Comparison of ENCODE assay signal across 24 cellular contexts in the genomic region with DNA sequence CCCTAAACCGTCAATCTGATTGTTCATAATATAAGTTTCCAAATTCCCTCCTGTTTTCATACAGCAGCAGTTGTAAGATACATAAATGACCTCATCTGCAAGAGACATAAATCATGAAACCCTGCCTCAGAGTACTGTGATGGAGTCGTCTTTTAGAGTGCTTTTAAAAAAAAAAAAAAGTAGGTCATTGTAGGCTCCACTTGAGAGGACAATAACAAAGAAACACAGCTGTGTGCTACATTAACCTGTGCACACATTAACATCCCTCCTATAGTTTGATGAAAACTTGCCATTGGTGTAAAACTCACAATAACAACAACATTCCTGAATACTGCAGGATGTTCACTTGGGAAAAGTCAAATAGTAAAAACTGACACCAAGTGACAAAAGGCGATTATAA. TPM values are rescaled to one million over a fixed set of nuclear protein-coding genes. Genes with fewer than 3 reads are reported as not detected.
A peak's percentile ranks its signal among the peaks of the same experiment; 100 is the strongest.
DNase-seq lines count a peak whose midpoint lies in the region; ATAC-seq and TF ChIP-seq lines count a peak whose summit lies in the region.
"Had no signal": no experiment of that assay in that cellular context is flagged by ENCODE, and none has a peak within 500 bp of the region (broad histone marks: within the 10 kb centered on the region; RNA-seq: fewer than 3 reads in every experiment).

No MANE protein-coding gene starts in this region.

- ATAC-seq in activated CD8-positive, alpha-beta T cell treated with anti-CD3 and anti-CD28 coated beads for 36 hours, result no peak
- no peak for ATAC-seq in stimulated activated effector memory CD8-positive, alpha-beta T cell treated with anti-CD3 and anti-CD28 coated beads, Interleukin-12 subunit alpha, Interleukin-12 subunit beta, amount 100 ng/mL, for 72 hours
- ATAC-seq: activated T-cell treated with anti-CD3 and anti-CD28 coated beads, Interleukin-2, amount 50 U/mL, for 4 hours; GM23338; stimulated activated memory B cell treated with anti-CD40 and anti-IgM and Interleukin-4, amounts not matched to agents 10 μg/mL and 1 μg/mL and 100 μg/mL, for 72 hours had no signal

- H3K36me3 Mint-ChIP-seq in activated naive CD4-positive, alpha-beta T cell treated with anti-CD3 and anti-CD28 coated beads, Interleukin-2, amount 50 U/mL, for 24 hours, result peaks cover 35% of the 10 kb centered on the region
- H3K36me3 Mint-ChIP-seq in activated CD8-positive, alpha-beta T cell treated with anti-CD3 and anti-CD28 coated beads for 36 hours (ENCODE audit: low read depth), result peaks cover 58% of the 10 kb centered on the region
- peaks cover 100% of the 10 kb centered on the region for H3K36me3 Mint-ChIP-seq in stimulated activated effector memory CD8-positive, alpha-beta T cell treated with anti-CD3 and anti-CD28 coated beads, Interleukin-12 subunit alpha, Interleukin-12 subunit beta, amount 100 ng/mL, for 72 hours

- no peaks in the 10 kb centered on the region for H3K9me3 ChIP-seq in WERI-Rb-1 (ENCODE audit: severe bottlenecking)
- H3K9me3 ChIP-seq: BE2C, spleen, transverse colon had no signal

- H3K27me3 ChIP-seq in WERI-Rb-1 (ENCODE audit: insufficient read depth, low read depth, severe bottlenecking), result no peaks in the 10 kb centered on the region
- H3K27me3 ChIP-seq: BE2C, spleen, transverse colon had no signal

- CTCF ChIA-PET in activated CD8-positive, alpha-beta T cell treated with anti-CD3 and anti-CD28 coated beads for 36 hours (lab: Charles Lee), result interaction anchor here (0.6 to 3.3 kb wide), 7 partner anchors 9 to 62 kb away, joined by 3 to 16 read pairs (median 4); no protein-coding TSS in a partner anchor

- DNase-seq in DMS53 (lab: John Stamatoyannopoulos, UW), result peak; percentile 71
- no peak for DNase-seq in DMS53 treated with DMSO at 0.1 percent for 48 hours (lab: John Stamatoyannopoulos, UW; ENCODE audit: unreplicated experiment)
- no peak for DNase-seq in activated naive CD4-positive, alpha-beta T cell treated with Interleukin-2 at 50 U/mL for 16 hours
- no peak for DNase-seq in activated CD8-positive, alpha-beta T cell treated with anti-CD3 and anti-CD28 coated beads for 36 hours
- no peak for DNase-seq in stimulated activated effector memory CD8-positive, alpha-beta T cell treated with anti-CD3 and anti-CD28 coated beads, Interleukin-12 subunit alpha, Interleukin-12 subunit beta, amount 100 ng/mL, for 72 hours (ENCODE audit: low spot score in 2 of 2)
- DNase-seq in WERI-Rb-1, result no peak
- DNase-seq in COR-L47 (lab: John Stamatoyannopoulos, UW), result no peak
- DNase-seq: 8988T; activated CD4-positive, alpha-beta T cell treated with anti-CD3 and anti-CD28 coated beads for 1 hour; activated T-cell treated with anti-CD3 and anti-CD28 coated beads, Interleukin-2, amount 50 U/mL, for 4 hours; anterior cingulate cortex; BE2C; DND-41; effector CD4-positive, alpha-beta T cell; head of caudate nucleus; MV-4-11; NCI-H526 treated with DMSO at 0.1 percent for 48 hours; spleen; T-helper 9 cell; transverse colon had no signal

- H3K36me3 ChIP-seq in WERI-Rb-1, result peaks cover 70% of the 10 kb centered on the region

- H3K4me3 ChIP-seq in WERI-Rb-1 (ENCODE audit: low read depth, low read length), result no peak overlapping the region
- H3K4me3 ChIP-seq: GM23338, PC-9, spleen, transverse colon had no signal

- peak overlapping the region; percentile 11 for H3K4me3 Mint-ChIP-seq in activated naive CD4-positive, alpha-beta T cell treated with anti-CD3 and anti-CD28 coated beads, Interleukin-2, amount 50 U/mL, for 24 hours
- no peak overlapping the region for H3K4me3 Mint-ChIP-seq in activated CD8-positive, alpha-beta T cell treated with anti-CD3 and anti-CD28 coated beads for 36 hours
- H3K4me3 Mint-ChIP-seq in stimulated activated effector memory CD8-positive, alpha-beta T cell treated with anti-CD3 and anti-CD28 coated beads, Interleukin-12 subunit alpha, Interleukin-12 subunit beta, amount 100 ng/mL, for 72 hours, result no peak overlapping the region
- H3K4me3 Mint-ChIP-seq: activated T-cell treated with anti-CD3 and anti-CD28 coated beads, Interleukin-2, amount 50 U/mL, for 4 hours; GM23338; stimulated activated memory B cell treated with anti-CD40 and anti-IgM and Interleukin-4, amounts not matched to agents 10 μg/mL and 1 μg/mL and 100 μg/mL, for 72 hours had no signal

- intact Hi-C loops in activated CD8-positive, alpha-beta T cell treated with anti-CD3 and anti-CD28 coated beads for 36 hours (cut with micrococcal nuclease), result no loop called here

- peaks cover 71% of the 10 kb centered on the region for H3K4me1 Mint-ChIP-seq in activated naive CD4-positive, alpha-beta T cell treated with anti-CD3 and anti-CD28 coated beads, Interleukin-2, amount 50 U/mL, for 24 hours
- H3K4me1 Mint-ChIP-seq in activated CD8-positive, alpha-beta T cell treated with anti-CD3 and anti-CD28 coated beads for 36 hours (ENCODE audit: low read depth), result peaks cover 63% of the 10 kb centered on the region
- peaks cover 35% of the 10 kb centered on the region for H3K4me1 Mint-ChIP-seq in stimulated activated effector memory CD8-positive, alpha-beta T cell treated with anti-CD3 and anti-CD28 coated beads, Interleukin-12 subunit alpha, Interleukin-12 subunit beta, amount 100 ng/mL, for 72 hours

- no peak overlapping the region for H3K27ac ChIP-seq in WERI-Rb-1
- H3K27ac ChIP-seq: PC-9, transverse colon had no signal

- POLR2A ChIA-PET in activated CD8-positive, alpha-beta T cell treated with anti-CD3 and anti-CD28 coated beads for 36 hours (lab: Charles Lee), result interaction anchor here (1.0 to 2.9 kb wide), 2 partner anchors 11 to 13 kb away, joined by 4 to 9 read pairs; no protein-coding TSS in a partner anchor

- TF ChIP-seq CTCF in activated CD8-positive, alpha-beta T cell treated with anti-CD3 and anti-CD28 coated beads for 36 hours (IDR thresholded peaks at IDR 0.05), result no peak
- no peak for TF ChIP-seq CTCF in WERI-Rb-1 (IDR thresholded peaks at IDR 0.05; ENCODE audit: low read depth, low read length)

- H3K9me3 Mint-ChIP-seq in activated naive CD4-positive, alpha-beta T cell treated with anti-CD3 and anti-CD28 coated beads, Interleukin-2, amount 50 U/mL, for 24 hours, result no peaks in the 10 kb centered on the region
- no peaks in the 10 kb centered on the region for H3K9me3 Mint-ChIP-seq in activated CD8-positive, alpha-beta T cell treated with anti-CD3 and anti-CD28 coated beads for 36 hours
- H3K9me3 Mint-ChIP-seq in stimulated activated effector memory CD8-positive, alpha-beta T cell treated with anti-CD3 and anti-CD28 coated beads, Interleukin-12 subunit alpha, Interleukin-12 subunit beta, amount 100 ng/mL, for 72 hours, result no peaks in the 10 kb centered on the region
- H3K9me3 Mint-ChIP-seq: activated T-cell treated with anti-CD3 and anti-CD28 coated beads, Interleukin-2, amount 50 U/mL, for 4 hours; GM23338; stimulated activated memory B cell treated with anti-CD40 and anti-IgM and Interleukin-4, amounts not matched to agents 10 μg/mL and 1 μg/mL and 100 μg/mL, for 72 hours had no signal

- H3K27ac Mint-ChIP-seq in activated naive CD4-positive, alpha-beta T cell treated with anti-CD3 and anti-CD28 coated beads, Interleukin-2, amount 50 U/mL, for 24 hours, result peak overlapping the region; percentile 70
- H3K27ac Mint-ChIP-seq in activated CD8-positive, alpha-beta T cell treated with anti-CD3 and anti-CD28 coated beads for 36 hours, result peak overlapping the region; percentile 55
- peak overlapping the region; percentile 69 for H3K27ac Mint-ChIP-seq in stimulated activated effector memory CD8-positive, alpha-beta T cell treated with anti-CD3 and anti-CD28 coated beads, Interleukin-12 subunit alpha, Interleukin-12 subunit beta, amount 100 ng/mL, for 72 hours
- H3K27ac Mint-ChIP-seq: GM23338 had no signal

- H3K27me3 Mint-ChIP-seq in activated naive CD4-positive, alpha-beta T cell treated with anti-CD3 and anti-CD28 coated beads, Interleukin-2, amount 50 U/mL, for 24 hours, result no peaks in the 10 kb centered on the region
- no peaks in the 10 kb centered on the region for H3K27me3 Mint-ChIP-seq in activated CD8-positive, alpha-beta T cell treated with anti-CD3 and anti-CD28 coated beads for 36 hours
- H3K27me3 Mint-ChIP-seq: stimulated activated memory B cell treated with anti-CD40 and anti-IgM and Interleukin-4, amounts not matched to agents 10 μg/mL and 1 μg/mL and 100 μg/mL, for 72 hours had no signal

RNA-seq across cellular contexts. Expression of gene XPO6, which starts 56.5 kb away (rescaled TPM):
- 100 to 1,000 TPM; 250 to 253 TPM for total RNA-seq in activated CD8-positive, alpha-beta T cell treated with anti-CD3 and anti-CD28 coated beads for 36 hours
